1 cellular context compared by ENCODE assay signal in the genomic region with DNA sequence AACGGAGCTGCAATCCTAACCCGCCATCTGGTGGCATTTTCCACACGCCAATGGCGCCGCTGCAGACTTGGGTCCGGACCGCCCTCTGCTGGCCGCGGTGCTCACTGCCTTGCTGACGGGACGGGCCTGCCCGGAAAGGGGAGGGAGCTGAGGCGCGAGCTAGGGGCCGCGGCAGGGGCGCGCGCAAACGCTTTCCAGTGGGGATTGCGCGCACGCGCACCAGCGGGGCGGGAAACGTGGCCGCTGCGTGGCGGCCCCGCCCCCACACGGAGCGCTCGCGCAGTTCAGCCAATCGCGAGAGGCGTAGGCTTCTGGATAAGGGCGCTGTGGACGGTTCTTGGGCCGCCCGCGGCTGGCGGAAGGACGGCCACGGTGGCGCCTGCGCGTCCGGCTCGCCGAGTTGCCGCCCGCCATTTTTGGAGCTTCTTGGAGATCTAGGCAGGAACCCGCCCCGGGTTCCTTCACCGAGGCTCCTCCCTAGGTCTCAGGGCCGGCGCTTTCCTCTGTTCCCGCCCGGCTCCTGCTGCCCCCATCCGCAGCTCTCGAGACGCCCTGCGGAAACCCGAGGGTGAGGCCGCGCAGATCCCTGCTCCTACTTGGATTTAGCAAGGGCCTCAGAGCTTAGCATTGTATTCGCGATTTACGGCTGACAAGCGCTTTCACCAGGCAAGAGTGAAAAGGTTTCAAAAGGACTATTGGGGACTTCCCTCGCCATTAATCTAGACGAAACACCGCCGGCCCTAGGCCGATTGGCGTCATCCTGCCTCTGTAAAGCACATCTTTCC.
TF ChIP-seq lines count a peak whose summit lies in the region.

A gene (minus strand): TSS at position 52 of the 785 bp plus-strand sequence. CDS start 121,480 bp downstream, outside the sequence.

TF ChIP-seq in HCT116, 20 proteins besides CTCF, POLR2A, EP300 and RAD21 (continued from another document):
- TF ChIP-seq, protein P1, sequence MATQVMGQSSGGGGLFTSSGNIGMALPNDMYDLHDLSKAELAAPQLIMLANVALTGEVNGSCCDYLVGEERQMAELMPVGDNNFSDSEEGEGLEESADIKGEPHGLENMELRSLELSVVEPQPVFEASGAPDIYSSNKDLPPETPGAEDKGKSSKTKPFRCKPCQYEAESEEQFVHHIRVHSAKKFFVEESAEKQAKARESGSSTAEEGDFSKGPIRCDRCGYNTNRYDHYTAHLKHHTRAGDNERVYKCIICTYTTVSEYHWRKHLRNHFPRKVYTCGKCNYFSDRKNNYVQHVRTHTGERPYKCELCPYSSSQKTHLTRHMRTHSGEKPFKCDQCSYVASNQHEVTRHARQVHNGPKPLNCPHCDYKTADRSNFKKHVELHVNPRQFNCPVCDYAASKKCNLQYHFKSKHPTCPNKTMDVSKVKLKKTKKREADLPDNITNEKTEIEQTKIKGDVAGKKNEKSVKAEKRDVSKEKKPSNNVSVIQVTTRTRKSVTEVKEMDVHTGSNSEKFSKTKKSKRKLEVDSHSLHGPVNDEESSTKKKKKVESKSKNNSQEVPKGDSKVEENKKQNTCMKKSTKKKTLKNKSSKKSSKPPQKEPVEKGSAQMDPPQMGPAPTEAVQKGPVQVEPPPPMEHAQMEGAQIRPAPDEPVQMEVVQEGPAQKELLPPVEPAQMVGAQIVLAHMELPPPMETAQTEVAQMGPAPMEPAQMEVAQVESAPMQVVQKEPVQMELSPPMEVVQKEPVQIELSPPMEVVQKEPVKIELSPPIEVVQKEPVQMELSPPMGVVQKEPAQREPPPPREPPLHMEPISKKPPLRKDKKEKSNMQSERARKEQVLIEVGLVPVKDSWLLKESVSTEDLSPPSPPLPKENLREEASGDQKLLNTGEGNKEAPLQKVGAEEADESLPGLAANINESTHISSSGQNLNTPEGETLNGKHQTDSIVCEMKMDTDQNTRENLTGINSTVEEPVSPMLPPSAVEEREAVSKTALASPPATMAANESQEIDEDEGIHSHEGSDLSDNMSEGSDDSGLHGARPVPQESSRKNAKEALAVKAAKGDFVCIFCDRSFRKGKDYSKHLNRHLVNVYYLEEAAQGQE (IDR thresholded peaks at IDR 0.05; ENCODE audit: low read depth), result no peak
- TF ChIP-seq JUND (IDR thresholded peaks at IDR 0.05) (no peak; the same call in 1 of the 2 replicates), ZFX (IDR thresholded peaks at IDR 0.05) (peak; percentile 72), EGR1 (IDR thresholded peaks at IDR 0.05; ENCODE audit: low read depth) (peak; percentile 91), EZH2 (IDR thresholded peaks at IDR 0.05) (no peak), SP1 (IDR thresholded peaks at IDR 0.05; ENCODE audit: low read depth) (peak; percentile 57), SRF (IDR thresholded peaks at IDR 0.05; ENCODE audit: low read depth) (no peak; the same call in 1 of the 2 replicates), TCF7L2 (IDR thresholded peaks at IDR 0.05; ENCODE audit: borderline replicate concordance, extremely low read depth, insufficient read depth, insufficient read length) (peak; percentile 63), POLR2AphosphoS5 (IDR thresholded peaks at IDR 0.05; ENCODE audit: low read depth, low read length) (peak; percentile 94)
